8 cellular contexts compared by ENCODE assay signal in genomic region chr17:47229535-47230443, GRCh38. TPM values are rescaled to one million over a fixed set of nuclear protein-coding genes. Genes with fewer than 3 reads are reported as not detected.
A peak's percentile ranks its signal among the peaks of the same experiment; 100 is the strongest.
DNase-seq lines count a peak whose midpoint lies in the region; ATAC-seq and TF ChIP-seq lines count a peak whose summit lies in the region.

No MANE protein-coding gene starts in this region.

- no peaks in the 10 kb centered on the region for H3K9me3 Mint-ChIP-seq in chondrocyte (ENCODE audit: low read depth)

- ATAC-seq in HG03280 (IDR thresholded peaks at IDR 0.05; ENCODE audit: unreplicated experiment) (peak; percentile 69), GM19467 (IDR thresholded peaks at IDR 0.05; ENCODE audit: unreplicated experiment) (no peak)

- 0 out of 2 replicates have a peak overlapping the region, but pooled peaks have one; percentile 14 for H3K9ac ChIP-seq in ES-I3 (ENCODE audit: low read depth, low read length)

- peak; percentile 68 for DNase-seq in NCI-H510A treated with DMSO at 0.1 percent for 48 hours (lab: John Stamatoyannopoulos, UW)
- DNase-seq in activated CD4-positive, alpha-beta T cell treated with anti-CD3 and anti-CD28 coated beads for 1 hour = peak; percentile 54
- DNase-seq in chondrocyte (ENCODE audit: low spot score) = no peak
- peak; percentile 95 for DNase-seq in kidney tubule cell (ENCODE audit: low spot score)
- peak; percentile 42 to 72 (median 50) for DNase-seq in stimulated activated CD4-positive, alpha-beta T cell treated with anti-CD3 and anti-CD28 coated beads, Interleukin-1b, Interleukin-23, amount 100 ng/mL, for 24 hours (ENCODE audit: low read depth in 4 of 4, low spot score in 1 of 4)

- peaks cover 36% of the 10 kb centered on the region for H3K4me1 Mint-ChIP-seq in chondrocyte (ENCODE audit: low read depth)

- H3K36me3 Mint-ChIP-seq in chondrocyte (ENCODE audit: low read depth) = no peaks in the 10 kb centered on the region

- H3K4me1 ChIP-seq in ES-I3 (ENCODE audit: insufficient read depth, low read length) = no peaks in the 10 kb centered on the region; the same call in 1 of the 2 replicates

- H3K9me3 ChIP-seq in ES-I3 (ENCODE audit: control insufficient read depth, insufficient read depth, low read length) = no peaks in the 10 kb centered on the region

- H3K27me3 Mint-ChIP-seq in chondrocyte (ENCODE audit: low read depth) = no peaks in the 10 kb centered on the region

- H3K4me3 Mint-ChIP-seq in chondrocyte (ENCODE audit: unreplicated experiment) = peak overlapping the region; percentile 50

- TF ChIP-seq CTCF in chondrocyte (IDR thresholded peaks at IDR 0.05) = peak; percentile 96

- H3K27ac Mint-ChIP-seq in chondrocyte (ENCODE audit: unreplicated experiment) = peak overlapping the region; percentile 60

- no peaks in the 10 kb centered on the region for H3K36me3 ChIP-seq in ES-I3 (ENCODE audit: insufficient read depth, low read length)

RNA-seq across cellular contexts. Expression of gene MYL4, which starts 20.6 kb away (rescaled TPM):
- 0.51 to 1.9 TPM (median 1.1 TPM) in 3 replicates for total RNA-seq in chondrocyte

RNA-seq across cellular contexts. Expression of gene ITGB3, which starts 23.8 kb away (rescaled TPM):
- 0.85 to 11.4 TPM (median 10.5 TPM) in 3 replicates for total RNA-seq in chondrocyte

RNA-seq across cellular contexts. Expression of gene CDC27, which starts 40.7 kb away (rescaled TPM):
- 121 to 133 TPM (median 128 TPM) in 3 replicates for total RNA-seq in chondrocyte
